In genomic region chr11:797300-798092, GRCh38 we compare ENCODE assay signal across 1 cellular context.
TF ChIP-seq lines count a peak whose summit lies in the region.

No MANE protein-coding gene starts in this region.

TF ChIP-seq in HepG2, 621 proteins besides CTCF, POLR2A, EP300 and RAD21 (continued from another document and continues in another):
- TF ChIP-seq ELK4 (CRISPR knock-in tag; IDR thresholded peaks at IDR 0.05; ENCODE audit: borderline replicate concordance) (peak; percentile 34; the same call in 1 of the 2 replicates), ZNF883 (CRISPR knock-in tag; IDR thresholded peaks at IDR 0.05; ENCODE audit: not compliant biosample characterization) (peak; percentile 16), HMG20A (CRISPR knock-in tag; IDR thresholded peaks at IDR 0.05; ENCODE audit: borderline replicate concordance) (no peak), SMARCE1 (IDR thresholded peaks at IDR 0.05; ENCODE audit: borderline replicate concordance) (no peak), KLF15 (CRISPR knock-in tag; IDR thresholded peaks at IDR 0.05; ENCODE audit: borderline replicate concordance) (peak; percentile 71; the same call in 1 of the 2 replicates), ZNF318 (CRISPR knock-in tag; IDR thresholded peaks at IDR 0.05) (no peak), ZNF253 (CRISPR knock-in tag; IDR thresholded peaks at IDR 0.05; ENCODE audit: borderline replicate concordance) (no peak), ZUFSP (CRISPR knock-in tag; IDR thresholded peaks at IDR 0.05; ENCODE audit: borderline replicate concordance) (no peak), BORCS8-MEF2B (CRISPR knock-in tag; IDR thresholded peaks at IDR 0.05) (no peak), MYC (CRISPR knock-in tag; IDR thresholded peaks at IDR 0.05; ENCODE audit: borderline replicate concordance) (peak; percentile 76), ATF3 (CRISPR knock-in tag; IDR thresholded peaks at IDR 0.05) (no peak), THAP8 (CRISPR knock-in tag; IDR thresholded peaks at IDR 0.05; ENCODE audit: borderline replicate concordance) (no peak), ZNF512B (CRISPR knock-in tag; IDR thresholded peaks at IDR 0.05; ENCODE audit: borderline replicate concordance) (no peak), ZNF639 (CRISPR knock-in tag; conservative IDR thresholded peaks at IDR 0.05) (no peak), ZNF562 (CRISPR knock-in tag; IDR thresholded peaks at IDR 0.05; ENCODE audit: borderline replicate concordance) (no peak), ZBED4 (CRISPR knock-in tag; IDR thresholded peaks at IDR 0.05; ENCODE audit: borderline replicate concordance) (no peak), JUN (CRISPR knock-in tag; IDR thresholded peaks at IDR 0.05) (no peak), PRDM15 (CRISPR knock-in tag; IDR thresholded peaks at IDR 0.05) (no peak), FOXJ3 (CRISPR knock-in tag; IDR thresholded peaks at IDR 0.05; ENCODE audit: borderline replicate concordance) (no peak), MTERF4 (CRISPR knock-in tag; IDR thresholded peaks at IDR 0.05) (no peak), U2AF1 (optimal IDR thresholded peaks at IDR 0.05; ENCODE audit: low read depth, low read length) (no peak), ZNF598 (CRISPR knock-in tag; IDR thresholded peaks at IDR 0.05; ENCODE audit: borderline replicate concordance) (no peak)
